ENCODE assay signal across 12 cellular contexts in the genomic region with DNA sequence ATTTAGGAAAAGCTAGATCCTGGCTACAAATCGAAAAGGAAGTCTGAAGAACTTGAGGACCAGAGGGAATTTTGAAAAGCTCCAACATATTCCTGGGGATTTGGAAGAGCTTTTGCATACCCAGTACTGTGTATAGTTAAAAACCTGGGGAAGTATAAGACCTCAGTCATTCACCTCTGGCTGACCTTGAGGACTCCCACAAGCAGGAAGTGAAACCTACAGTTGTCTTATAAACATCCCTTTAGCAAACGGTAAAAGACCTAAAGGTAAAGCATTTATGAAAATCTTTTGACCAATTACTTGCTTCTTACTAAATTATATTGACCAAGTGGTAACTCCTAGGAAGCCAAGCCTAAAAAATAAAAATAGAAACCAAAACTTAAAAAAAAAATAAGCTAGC.
A peak's percentile ranks its signal among the peaks of the same experiment; 100 is the strongest.
DNase-seq lines count a peak whose midpoint lies in the region; ATAC-seq and FAIRE-seq lines count a peak whose summit lies in the region.
"Had no signal": no experiment of that assay in that cellular context is flagged by ENCODE, and none has a peak within 500 bp of the region (broad histone marks: within the 10 kb centered on the region; RNA-seq: fewer than 3 reads in every experiment).

No MANE protein-coding gene starts in this region.

- no peak overlapping the region for H3K27ac Mint-ChIP-seq in memory B cell
- H3K27ac Mint-ChIP-seq: activated naive CD4-positive, alpha-beta T cell treated with anti-CD3 and anti-CD28 coated beads for 36 hours; nephron had no signal

- DNase-seq in GM19239 (ENCODE audit: insufficient read length, low spot score): peak; percentile 0
- DNase-seq in memory B cell (ENCODE audit: low spot score in 2 of 2): no peak
- DNase-seq in glomerular visceral epithelial cell (ENCODE audit: extremely low spot score): no peak
- DNase-seq in stimulated activated CD4-positive, alpha-beta T cell treated with anti-CD3 and anti-CD28 coated beads, Interleukin-2, amount 100 ng/mL, for 48 hours: no peak
- DNase-seq: activated naive CD4-positive, alpha-beta T cell treated with anti-CD3 and anti-CD28 coated beads for 36 hours; Calu3; NCI-H524 had no signal

- no peak overlapping the region for H3K4me3 Mint-ChIP-seq in memory B cell
- H3K4me3 Mint-ChIP-seq: activated naive CD4-positive, alpha-beta T cell treated with anti-CD3 and anti-CD28 coated beads for 36 hours; nephron had no signal

- peaks cover 7% of the 10 kb centered on the region for H3K9me3 Mint-ChIP-seq in memory B cell
- H3K9me3 Mint-ChIP-seq: nephron had no signal

- FAIRE-seq in GM19239 (lab: Jason Lieb, UNC): peak; percentile 26

- H3K4me1 Mint-ChIP-seq in memory B cell: no peaks in the 10 kb centered on the region
- H3K4me1 Mint-ChIP-seq: nephron had no signal

- H3K36me3 Mint-ChIP-seq in memory B cell: no peaks in the 10 kb centered on the region

- peak; percentile 97 for ATAC-seq in HG02588 (IDR thresholded peaks at IDR 0.05; ENCODE audit: unreplicated experiment)
- ATAC-seq in HG03460 (IDR thresholded peaks at IDR 0.05; ENCODE audit: unreplicated experiment): peak; percentile 94
- peak; percentile 62 for ATAC-seq in memory B cell (ENCODE audit: low read depth)
- no peak for ATAC-seq in GM19324 (IDR thresholded peaks at IDR 0.05; ENCODE audit: low FRiP score, unreplicated experiment)
- ATAC-seq: SK-N-SH treated with all-trans-retinoic acid at 6 μM for 48 hours had no signal

- no peaks in the 10 kb centered on the region for H3K27me3 Mint-ChIP-seq in memory B cell
